Comparison of ENCODE assay signal across 8 cellular contexts in the genomic region with DNA sequence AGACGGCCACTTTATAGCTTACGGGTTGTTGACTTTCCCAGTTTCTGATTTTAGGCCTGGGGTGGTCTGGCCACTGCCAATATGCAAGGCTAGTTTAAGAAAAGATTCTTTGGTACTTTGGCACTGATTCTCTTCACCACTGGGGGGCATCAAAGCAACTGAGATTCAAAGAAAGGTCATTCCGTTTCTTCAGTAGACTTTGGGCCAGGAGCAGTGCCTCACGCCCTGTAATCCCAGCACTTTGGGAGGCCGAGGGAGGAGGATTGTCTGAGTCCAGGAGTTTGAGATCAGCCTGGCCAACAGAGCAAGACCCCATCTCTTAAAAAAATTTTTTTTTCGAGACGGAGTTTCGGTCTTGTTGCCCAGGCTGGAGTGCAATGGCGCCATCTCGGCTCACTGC. TPM values are rescaled to one million over a fixed set of nuclear protein-coding genes. Genes with fewer than 3 reads are reported as not detected.
DNase-seq lines count a peak whose midpoint lies in the region; ATAC-seq and TF ChIP-seq lines count a peak whose summit lies in the region.

No MANE protein-coding gene starts in this region.

- H3K27me3 Mint-ChIP-seq in HFFc6 (ENCODE audit: insufficient read depth), result no peaks in the 10 kb centered on the region; the same call in 1 of the 2 replicates
- no peaks in the 10 kb centered on the region for H3K27me3 Mint-ChIP-seq in activated CD4-positive, alpha-beta T cell treated with anti-CD3 and anti-CD28 coated beads, Interleukin-2, amount 10 ng/mL, durations not matched to agents 24 days and 14 days

- no peak overlapping the region for H3K27ac ChIP-seq in effector memory CD4-positive, alpha-beta T cell (ENCODE audit: insufficient read depth, low read length, poor library complexity, severe bottlenecking)

- peak; percentile 80 for TF ChIP-seq CTCF in HFFc6 (IDR thresholded peaks at IDR 0.05)

- ATAC-seq in stimulated activated effector memory CD8-positive, alpha-beta T cell treated with anti-CD3 and anti-CD28 coated beads, Interleukin-12 subunit alpha, Interleukin-12 subunit beta, amount 100 ng/mL, for 72 hours, result peak; percentile 31
- ATAC-seq in HG03135 (IDR thresholded peaks at IDR 0.05; ENCODE audit: unreplicated experiment), result no peak

- H3K27ac Mint-ChIP-seq in HFFc6, result no peak overlapping the region
- H3K27ac Mint-ChIP-seq in activated CD4-positive, alpha-beta T cell treated with anti-CD3 and anti-CD28 coated beads, Interleukin-2, amount 10 ng/mL, durations not matched to agents 24 days and 14 days, result no peak overlapping the region
- H3K27ac Mint-ChIP-seq in stimulated activated effector memory CD8-positive, alpha-beta T cell treated with anti-CD3 and anti-CD28 coated beads, Interleukin-12 subunit alpha, Interleukin-12 subunit beta, amount 100 ng/mL, for 72 hours, result no peak overlapping the region

- peaks cover 75% of the 10 kb centered on the region for H3K36me3 ChIP-seq in effector memory CD4-positive, alpha-beta T cell (ENCODE audit: control insufficient read depth, insufficient read depth, low read length)

- peaks cover 43% of the 10 kb centered on the region for H3K36me3 Mint-ChIP-seq in HFFc6 (ENCODE audit: low read depth)
- H3K36me3 Mint-ChIP-seq in activated CD4-positive, alpha-beta T cell treated with anti-CD3 and anti-CD28 coated beads, Interleukin-2, amount 10 ng/mL, durations not matched to agents 24 days and 14 days (ENCODE audit: low read depth), result peaks cover 76% of the 10 kb centered on the region
- H3K36me3 Mint-ChIP-seq in stimulated activated effector memory CD8-positive, alpha-beta T cell treated with anti-CD3 and anti-CD28 coated beads, Interleukin-12 subunit alpha, Interleukin-12 subunit beta, amount 100 ng/mL, for 72 hours, result peaks cover 100% of the 10 kb centered on the region

- no peak overlapping the region for H3K4me3 ChIP-seq in effector memory CD4-positive, alpha-beta T cell (ENCODE audit: insufficient read depth, low read depth, low read length, poor library complexity, severe bottlenecking)

- H3K4me1 Mint-ChIP-seq in HFFc6 (ENCODE audit: low read depth), result no peaks in the 10 kb centered on the region
- peaks cover 24% of the 10 kb centered on the region for H3K4me1 Mint-ChIP-seq in activated CD4-positive, alpha-beta T cell treated with anti-CD3 and anti-CD28 coated beads, Interleukin-2, amount 10 ng/mL, durations not matched to agents 24 days and 14 days
- H3K4me1 Mint-ChIP-seq in stimulated activated effector memory CD8-positive, alpha-beta T cell treated with anti-CD3 and anti-CD28 coated beads, Interleukin-12 subunit alpha, Interleukin-12 subunit beta, amount 100 ng/mL, for 72 hours, result no peaks in the 10 kb centered on the region

- no peaks in the 10 kb centered on the region for H3K9me3 ChIP-seq in effector memory CD4-positive, alpha-beta T cell (ENCODE audit: control insufficient read depth, low read length)

- intact Hi-C loops in activated CD4-positive, alpha-beta T cell treated with anti-CD3 and anti-CD28 coated beads, Interleukin-2, amount 10 ng/mL, durations not matched to agents 24 days and 14 days (cut with micrococcal nuclease), result no loop called here

- no peak overlapping the region for H3K4me3 Mint-ChIP-seq in HFFc6
- no peak overlapping the region for H3K4me3 Mint-ChIP-seq in activated CD4-positive, alpha-beta T cell treated with anti-CD3 and anti-CD28 coated beads, Interleukin-2, amount 10 ng/mL, durations not matched to agents 24 days and 14 days
- no peak overlapping the region for H3K4me3 Mint-ChIP-seq in stimulated activated effector memory CD8-positive, alpha-beta T cell treated with anti-CD3 and anti-CD28 coated beads, Interleukin-12 subunit alpha, Interleukin-12 subunit beta, amount 100 ng/mL, for 72 hours

- DNase-seq in Daoy (ENCODE audit: low read depth) (peak; percentile 21), HFFc6 (peak; percentile 19), glomerular endothelial cell (ENCODE audit: extremely low read depth, low read depth, low spot score) (peak; percentile 36), NCI-H2107 treated with DMSO at 0.1 percent for 48 hours (lab: John Stamatoyannopoulos, UW; ENCODE audit: unreplicated experiment) (no peak)
- peak; percentile 79 for DNase-seq in activated CD4-positive, alpha-beta T cell treated with anti-CD3 and anti-CD28 coated beads, Interleukin-2, amount 10 ng/mL, durations not matched to agents 24 days and 14 days
- peak; percentile 9 to 53 for DNase-seq in stimulated activated effector memory CD8-positive, alpha-beta T cell treated with anti-CD3 and anti-CD28 coated beads, Interleukin-12 subunit alpha, Interleukin-12 subunit beta, amount 100 ng/mL, for 72 hours (ENCODE audit: low spot score in 2 of 2)
- DNase-seq in effector memory CD4-positive, alpha-beta T cell, result no peak

- no peaks in the 10 kb centered on the region for H3K9me3 Mint-ChIP-seq in HFFc6
- H3K9me3 Mint-ChIP-seq in activated CD4-positive, alpha-beta T cell treated with anti-CD3 and anti-CD28 coated beads, Interleukin-2, amount 10 ng/mL, durations not matched to agents 24 days and 14 days, result no peaks in the 10 kb centered on the region
- no peaks in the 10 kb centered on the region for H3K9me3 Mint-ChIP-seq in stimulated activated effector memory CD8-positive, alpha-beta T cell treated with anti-CD3 and anti-CD28 coated beads, Interleukin-12 subunit alpha, Interleukin-12 subunit beta, amount 100 ng/mL, for 72 hours

- H3K27me3 ChIP-seq in effector memory CD4-positive, alpha-beta T cell (replicated peaks; ENCODE audit: control insufficient read depth, insufficient read depth, low read length, poor library complexity, severe bottlenecking), result no peaks in the 10 kb centered on the region

- no peaks in the 10 kb centered on the region for H3K4me1 ChIP-seq in effector memory CD4-positive, alpha-beta T cell (ENCODE audit: control insufficient read depth, insufficient read depth, low read length, poor library complexity, severe bottlenecking)

RNA-seq across cellular contexts. Expression of gene RPA1, which starts 53.0 kb away (rescaled TPM):
- 25.4 and 29.9 TPM in 2 replicates for total RNA-seq in Daoy (2014; rRNA removed; shearing (Covaris generic))
- total RNA-seq in HFFc6 (2021; fragmentation: NEBNext Ultra II Directional; extraction: Animal tissue kit (Norgen Biotek cat#: 25700)), result 100 to 1,000 TPM in 4 of 6 experiments, 10 to 100 TPM in 2; 83.2 to 111 (median 108) TPM
- total RNA-seq in activated CD4-positive, alpha-beta T cell treated with anti-CD3 and anti-CD28 coated beads, Interleukin-2, amount 10 ng/mL, durations not matched to agents 24 days and 14 days, result 234 and 238 TPM in 2 replicates
- total RNA-seq in glomerular endothelial cell, result 23.3 and 29.2 TPM in 2 replicates

RNA-seq across cellular contexts. Expression of gene SMYD4, which starts 53.1 kb away (rescaled TPM):
- total RNA-seq in Daoy (2014; rRNA removed; shearing (Covaris generic)), result 10.1 and 11.0 TPM in 2 replicates
- 10 to 100 TPM in 1 of 6 experiments, 1 to 10 TPM in 5; 6.3 to 10.3 (median 8.7) TPM for total RNA-seq in HFFc6 (2021; fragmentation: NEBNext Ultra II Directional; extraction: Animal tissue kit (Norgen Biotek cat#: 25700))
- total RNA-seq in activated CD4-positive, alpha-beta T cell treated with anti-CD3 and anti-CD28 coated beads, Interleukin-2, amount 10 ng/mL, durations not matched to agents 24 days and 14 days, result 27.1 and 30.7 TPM in 2 replicates
- total RNA-seq in glomerular endothelial cell, result 6.6 and 9.2 TPM in 2 replicates

Comparison
In these comparisons a context has a peak if more than half of its experiments do, and no peak if none do; other contexts are left out.
1. DNase-seq: peak in Daoy (single experiment), HFFc6 (single experiment), activated CD4-positive, alpha-beta T cell treated with anti-CD3 and anti-CD28 coated beads, Interleukin-2, amount 10 ng/mL, durations not matched to agents 24 days and 14 days (single experiment), glomerular endothelial cell (single experiment) and stimulated activated effector memory CD8-positive, alpha-beta T cell treated with anti-CD3 and anti-CD28 coated beads, Interleukin-12 subunit alpha, Interleukin-12 subunit beta, amount 100 ng/mL, for 72 hours (2 of 2); none in NCI-H2107 treated with DMSO at 0.1 percent for 48 hours (single experiment) and effector memory CD4-positive, alpha-beta T cell (0 of 3).